Comparison of ENCODE assay signal across 20 cellular contexts in genomic region chr2:160984426-160985077, GRCh38.
DNase-seq lines count a peak whose midpoint lies in the region; TF ChIP-seq lines count a peak whose summit lies in the region.
"Had no signal": no experiment of that assay in that cellular context is flagged by ENCODE, and none has a peak within 500 bp of the region (broad histone marks: within the 10 kb centered on the region; RNA-seq: fewer than 3 reads in every experiment).

No MANE protein-coding gene starts in this region.

- H3K4me1 ChIP-seq in cardiac muscle cell (ENCODE audit: low read depth) (peaks cover 20% of the 10 kb centered on the region), testis (no peaks in the 10 kb centered on the region)

- peaks cover 7% of the 10 kb centered on the region for H3K27me3 Mint-ChIP-seq in brain

- no peaks in the 10 kb centered on the region for H3K27me3 ChIP-seq in cardiac muscle cell
- no peaks in the 10 kb centered on the region for H3K27me3 ChIP-seq in testis
- H3K27me3 ChIP-seq: tibial artery had no signal

- peaks cover 4 to 16% (median 5%) of the 10 kb centered on the region in 5 experiments for H3K9me3 Mint-ChIP-seq in brain

- TF ChIP-seq POLR2A in testis (IDR thresholded peaks at IDR 0.05), result no peak

- H3K36me3 Mint-ChIP-seq in brain, result no peaks in the 10 kb centered on the region
- H3K36me3 Mint-ChIP-seq: IgD-negative memory B cell had no signal

- H3K4me3 Mint-ChIP-seq in brain, result peak overlapping the region in 2 of 5 experiments; percentile 0 to 16
- H3K4me3 Mint-ChIP-seq: IgD-negative memory B cell, neural crest cell had no signal

- intact Hi-C loops in testis (cut with DNase I; ENCODE audit: low total_unique reads), result no loop called here

- peak; percentile 56 to 84 for DNase-seq in cardiac muscle cell (ENCODE audit: low read depth in 1 of 2, low spot score in 1 of 2)
- DNase-seq in myocyte (ENCODE audit: low read depth), result peak; percentile 39
- DNase-seq in testis, result peak; percentile 36
- no peak for DNase-seq in stimulated activated CD4-positive, alpha-beta T cell treated with anti-CD3 and anti-CD28 coated beads, Interleukin-1b, Interleukin-23, amount 100 ng/mL, for 48 hours
- no peak for DNase-seq in substantia nigra (lab: John Stamatoyannopoulos, UW)
- no peak for DNase-seq in GM13976 (ENCODE audit: low spot score)
- DNase-seq: activated CD4-positive, CD25-positive, alpha-beta regulatory T cell treated with anti-CD3 and anti-CD28 coated beads, Interleukin-2, amount 50 U/mL, for 72 hours; DMS 273 treated with DMSO at 0.1 percent for 48 hours; H7; MV-4-11; NCI-H2081 treated with DMSO at 0.1 percent for 48 hours; NCI-H524; stimulated activated CD4-positive, alpha-beta T cell treated with anti-CD3 and anti-CD28 coated beads, Interleukin-4, amount 100 ng/mL, for 24 hours; T-helper 9 cell; tibial artery had no signal

- in situ Hi-C loops in GM13976 (cut with MboI; ENCODE audit: low sequenced_read_pairs, unreplicated experiment), result no loop called here

- 68 to 77% methylated on average over 3 of the region's 3 CpGs for whole genome bisulfite sequencing in testis, 2 donors

- H3K27ac ChIP-seq in cardiac muscle cell (peak overlapping the region; percentile 89), testis (no peak overlapping the region), substantia nigra (ENCODE audit: low read depth, low read length, poor library complexity, severe bottlenecking) (no peak overlapping the region)
- H3K27ac ChIP-seq: HL-60, tibial artery had no signal

- H3K4me3 ChIP-seq in cardiac muscle cell (no peak overlapping the region), testis (no peak overlapping the region)
- H3K4me3 ChIP-seq: lung, tibial artery had no signal

- peaks cover 23% of the 10 kb centered on the region for H3K4me1 Mint-ChIP-seq in brain
- H3K4me1 Mint-ChIP-seq: IgD-negative memory B cell had no signal

- H3K27ac Mint-ChIP-seq in brain, result peak overlapping the region in 4 of 5 experiments; percentile 2 to 56 (median 20)
- H3K27ac Mint-ChIP-seq: IgD-negative memory B cell had no signal

- TF ChIP-seq CTCF in brain (conservative IDR thresholded peaks at IDR 0.05), result no peak
- TF ChIP-seq CTCF in cardiac muscle cell (IDR thresholded peaks at IDR 0.05; ENCODE audit: low read depth, low read length), result no peak
- no peak for TF ChIP-seq CTCF in testis (IDR thresholded peaks at IDR 0.05)
- no peak for TF ChIP-seq CTCF in GM13976 (IDR thresholded peaks at IDR 0.05; ENCODE audit: borderline replicate concordance, control extremely low read depth, extremely low read depth, insufficient read depth, missing control alignments)

- no peaks in the 10 kb centered on the region for H3K9me3 ChIP-seq in cardiac muscle cell (ENCODE audit: low read depth)
- no peaks in the 10 kb centered on the region for H3K9me3 ChIP-seq in testis
- H3K9me3 ChIP-seq: tibial artery had no signal

- H3K36me3 ChIP-seq in cardiac muscle cell (no peaks in the 10 kb centered on the region), testis (ENCODE audit: low read depth, missing control alignments) (no peaks in the 10 kb centered on the region)
- H3K36me3 ChIP-seq: tibial artery had no signal

Comparison
In these comparisons a context has a peak if more than half of its experiments do, and no peak if none do; other contexts are left out.
1. DNase-seq: peak in cardiac muscle cell (2 of 2), myocyte (single experiment) and testis (single experiment); none in stimulated activated CD4-positive, alpha-beta T cell treated with anti-CD3 and anti-CD28 coated beads, Interleukin-1b, Interleukin-23, amount 100 ng/mL, for 48 hours (single experiment), substantia nigra (0 of 49) and GM13976 (single experiment).